Comparison of ENCODE assay signal across 2 cellular contexts in the genomic region with DNA sequence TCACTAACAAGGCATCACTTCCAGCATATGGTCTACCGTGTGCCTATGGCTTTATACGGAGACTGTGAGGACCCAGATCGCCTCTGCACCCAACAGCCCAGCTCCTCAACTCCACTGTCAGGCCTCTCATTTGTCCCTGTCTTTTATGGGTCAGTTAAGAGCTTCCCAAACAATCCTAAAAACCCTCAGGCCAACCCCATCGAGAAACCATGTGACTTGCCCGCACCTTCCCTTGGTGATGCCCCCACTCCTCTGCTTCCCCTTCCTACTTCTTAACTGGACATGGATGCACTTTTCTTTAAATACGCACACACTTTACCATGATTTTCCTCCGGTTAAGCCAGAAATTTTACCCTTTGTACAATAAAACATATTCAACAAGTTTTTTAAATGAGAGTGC.
TF ChIP-seq lines count a peak whose summit lies in the region.

No MANE protein-coding gene starts in this region.

TF ChIP-seq in HCT116, 20 proteins besides CTCF, POLR2A, EP300 and RAD21:
- TF ChIP-seq POLR2AphosphoS5 (IDR thresholded peaks at IDR 0.05; ENCODE audit: low read depth, low read length) (no peak), CBX3 (IDR thresholded peaks at IDR 0.05; ENCODE audit: low read depth) (no peak), CEBPB (IDR thresholded peaks at IDR 0.05; ENCODE audit: low read depth) (no peak), SRF (IDR thresholded peaks at IDR 0.05; ENCODE audit: low read depth) (no peak), ZFX (IDR thresholded peaks at IDR 0.05) (no peak), TCF7L2 (IDR thresholded peaks at IDR 0.05; ENCODE audit: borderline replicate concordance, extremely low read depth, insufficient read depth, insufficient read length) (no peak), EZH2 (IDR thresholded peaks at IDR 0.05) (no peak), JUND (IDR thresholded peaks at IDR 0.05) (no peak), ELF1 (IDR thresholded peaks at IDR 0.05; ENCODE audit: borderline replicate concordance, low read depth) (no peak), EZH2phosphoT487 (IDR thresholded peaks at IDR 0.05; ENCODE audit: borderline replicate concordance) (no peak), EGR1 (IDR thresholded peaks at IDR 0.05; ENCODE audit: low read depth) (no peak), FOSL1 (IDR thresholded peaks at IDR 0.05; ENCODE audit: low read depth) (no peak), ZNF274 (IDR thresholded peaks at IDR 0.05; ENCODE audit: low read depth, low read length) (no peak)
- TF ChIP-seq, protein P1, sequence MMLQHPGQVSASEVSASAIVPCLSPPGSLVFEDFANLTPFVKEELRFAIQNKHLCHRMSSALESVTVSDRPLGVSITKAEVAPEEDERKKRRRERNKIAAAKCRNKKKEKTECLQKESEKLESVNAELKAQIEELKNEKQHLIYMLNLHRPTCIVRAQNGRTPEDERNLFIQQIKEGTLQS (IDR thresholded peaks at IDR 0.05): no peak
- TF ChIP-seq, protein P2, sequence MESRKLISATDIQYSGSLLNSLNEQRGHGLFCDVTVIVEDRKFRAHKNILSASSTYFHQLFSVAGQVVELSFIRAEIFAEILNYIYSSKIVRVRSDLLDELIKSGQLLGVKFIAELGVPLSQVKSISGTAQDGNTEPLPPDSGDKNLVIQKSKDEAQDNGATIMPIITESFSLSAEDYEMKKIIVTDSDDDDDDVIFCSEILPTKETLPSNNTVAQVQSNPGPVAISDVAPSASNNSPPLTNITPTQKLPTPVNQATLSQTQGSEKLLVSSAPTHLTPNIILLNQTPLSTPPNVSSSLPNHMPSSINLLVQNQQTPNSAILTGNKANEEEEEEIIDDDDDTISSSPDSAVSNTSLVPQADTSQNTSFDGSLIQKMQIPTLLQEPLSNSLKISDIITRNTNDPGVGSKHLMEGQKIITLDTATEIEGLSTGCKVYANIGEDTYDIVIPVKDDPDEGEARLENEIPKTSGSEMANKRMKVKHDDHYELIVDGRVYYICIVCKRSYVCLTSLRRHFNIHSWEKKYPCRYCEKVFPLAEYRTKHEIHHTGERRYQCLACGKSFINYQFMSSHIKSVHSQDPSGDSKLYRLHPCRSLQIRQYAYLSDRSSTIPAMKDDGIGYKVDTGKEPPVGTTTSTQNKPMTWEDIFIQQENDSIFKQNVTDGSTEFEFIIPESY (IDR thresholded peaks at IDR 0.05; ENCODE audit: extremely low read depth, insufficient replicate concordance, low read length): no peak
- TF ChIP-seq, protein P3, sequence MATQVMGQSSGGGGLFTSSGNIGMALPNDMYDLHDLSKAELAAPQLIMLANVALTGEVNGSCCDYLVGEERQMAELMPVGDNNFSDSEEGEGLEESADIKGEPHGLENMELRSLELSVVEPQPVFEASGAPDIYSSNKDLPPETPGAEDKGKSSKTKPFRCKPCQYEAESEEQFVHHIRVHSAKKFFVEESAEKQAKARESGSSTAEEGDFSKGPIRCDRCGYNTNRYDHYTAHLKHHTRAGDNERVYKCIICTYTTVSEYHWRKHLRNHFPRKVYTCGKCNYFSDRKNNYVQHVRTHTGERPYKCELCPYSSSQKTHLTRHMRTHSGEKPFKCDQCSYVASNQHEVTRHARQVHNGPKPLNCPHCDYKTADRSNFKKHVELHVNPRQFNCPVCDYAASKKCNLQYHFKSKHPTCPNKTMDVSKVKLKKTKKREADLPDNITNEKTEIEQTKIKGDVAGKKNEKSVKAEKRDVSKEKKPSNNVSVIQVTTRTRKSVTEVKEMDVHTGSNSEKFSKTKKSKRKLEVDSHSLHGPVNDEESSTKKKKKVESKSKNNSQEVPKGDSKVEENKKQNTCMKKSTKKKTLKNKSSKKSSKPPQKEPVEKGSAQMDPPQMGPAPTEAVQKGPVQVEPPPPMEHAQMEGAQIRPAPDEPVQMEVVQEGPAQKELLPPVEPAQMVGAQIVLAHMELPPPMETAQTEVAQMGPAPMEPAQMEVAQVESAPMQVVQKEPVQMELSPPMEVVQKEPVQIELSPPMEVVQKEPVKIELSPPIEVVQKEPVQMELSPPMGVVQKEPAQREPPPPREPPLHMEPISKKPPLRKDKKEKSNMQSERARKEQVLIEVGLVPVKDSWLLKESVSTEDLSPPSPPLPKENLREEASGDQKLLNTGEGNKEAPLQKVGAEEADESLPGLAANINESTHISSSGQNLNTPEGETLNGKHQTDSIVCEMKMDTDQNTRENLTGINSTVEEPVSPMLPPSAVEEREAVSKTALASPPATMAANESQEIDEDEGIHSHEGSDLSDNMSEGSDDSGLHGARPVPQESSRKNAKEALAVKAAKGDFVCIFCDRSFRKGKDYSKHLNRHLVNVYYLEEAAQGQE (IDR thresholded peaks at IDR 0.05; ENCODE audit: low read depth): no peak
- TF ChIP-seq, protein P4, sequence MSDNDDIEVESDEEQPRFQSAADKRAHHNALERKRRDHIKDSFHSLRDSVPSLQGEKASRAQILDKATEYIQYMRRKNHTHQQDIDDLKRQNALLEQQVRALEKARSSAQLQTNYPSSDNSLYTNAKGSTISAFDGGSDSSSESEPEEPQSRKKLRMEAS (IDR thresholded peaks at IDR 0.05): no peak

TF ChIP-seq in SK-N-SH, 30 proteins besides CTCF, POLR2A, EP300 and RAD21:
- TF ChIP-seq SMC3 (IDR thresholded peaks at IDR 0.05; ENCODE audit: low read depth, low read length) (no peak), GABPA (IDR thresholded peaks at IDR 0.05; ENCODE audit: low read depth) (no peak), RCOR1 (IDR thresholded peaks at IDR 0.05; ENCODE audit: low read length) (no peak), TCF12 (IDR thresholded peaks at IDR 0.05) (no peak), CHD2 (IDR thresholded peaks at IDR 0.05; ENCODE audit: low read length, partially characterized antibody) (no peak), MEF2A (IDR thresholded peaks at IDR 0.05; ENCODE audit: borderline replicate concordance, low read depth) (no peak), RFX5 (IDR thresholded peaks at IDR 0.05; ENCODE audit: low read length) (no peak)
- TF ChIP-seq, protein P5, sequence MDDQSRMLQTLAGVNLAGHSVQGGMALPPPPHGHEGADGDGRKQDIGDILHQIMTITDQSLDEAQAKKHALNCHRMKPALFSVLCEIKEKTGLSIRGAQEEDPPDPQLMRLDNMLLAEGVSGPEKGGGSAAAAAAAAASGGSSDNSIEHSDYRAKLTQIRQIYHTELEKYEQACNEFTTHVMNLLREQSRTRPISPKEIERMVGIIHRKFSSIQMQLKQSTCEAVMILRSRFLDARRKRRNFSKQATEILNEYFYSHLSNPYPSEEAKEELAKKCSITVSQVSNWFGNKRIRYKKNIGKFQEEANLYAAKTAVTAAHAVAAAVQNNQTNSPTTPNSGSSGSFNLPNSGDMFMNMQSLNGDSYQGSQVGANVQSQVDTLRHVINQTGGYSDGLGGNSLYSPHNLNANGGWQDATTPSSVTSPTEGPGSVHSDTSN (IDR thresholded peaks at IDR 0.05): no peak
TF ChIP-seq in SK-N-SH: peak in this region for 0.
